ENCODE assay signal across 22 cellular contexts in genomic region chr5:130335116-130335515, GRCh38.
A peak's percentile ranks its signal among the peaks of the same experiment; 100 is the strongest.
DNase-seq lines count a peak whose midpoint lies in the region; ATAC-seq and TF ChIP-seq lines count a peak whose summit lies in the region.
"Had no signal": no experiment of that assay in that cellular context is flagged by ENCODE, and none has a peak within 500 bp of the region (broad histone marks: within the 10 kb centered on the region; RNA-seq: fewer than 3 reads in every experiment).

No MANE protein-coding gene starts in this region.

- no peak overlapping the region for H3K9ac ChIP-seq in PC-3 (ENCODE audit: low read length)

- TF ChIP-seq CTCF in PC-3 (conservative IDR thresholded peaks at IDR 0.05; ENCODE audit: low read depth, low read length): no peak
- no peak for TF ChIP-seq CTCF in brain microvascular endothelial cell (IDR thresholded peaks at IDR 0.05; ENCODE audit: low read depth, low read length, missing control alignments)
- TF ChIP-seq CTCF in foreskin keratinocyte (conservative IDR thresholded peaks at IDR 0.05): no peak

- H3F3A ChIP-seq in PC-3 (ENCODE audit: low read length, unreplicated experiment): no peaks in the 10 kb centered on the region

- H3K36me3 ChIP-seq in PC-3 (ENCODE audit: low read depth, low read length): no peaks in the 10 kb centered on the region
- no peaks in the 10 kb centered on the region for H3K36me3 ChIP-seq in brain microvascular endothelial cell (replicated peaks)
- H3K36me3 ChIP-seq: esophagus squamous epithelium, HAP-1, neutrophil, spleen, stomach had no signal

- POLR2A ChIA-PET in PC-3 (lab: Charles Lee; ENCODE audit: unreplicated experiment): no interaction called here

- DNase-seq in PC-3: peak; percentile 11
- DNase-seq in brain microvascular endothelial cell: peak; percentile 31
- peak; percentile 10 to 49 for DNase-seq in foreskin keratinocyte
- DNase-seq in NCI-H510A (lab: John Stamatoyannopoulos, UW): no peak
- DNase-seq in HuH-7 (ENCODE audit: low spot score): no peak
- DNase-seq: activated CD4-positive, alpha-beta T cell treated with anti-CD3 and anti-CD28 coated beads, Interleukin-2, amount 10 ng/mL, durations not matched to agents 7 days and 5 days; activated naive CD8-positive, alpha-beta T cell treated with anti-CD3 and anti-CD28 coated beads, Interleukin-2, amount 50 U/mL, for 24 hours; CD8-positive, alpha-beta memory T cell; DMS79; esophagus squamous epithelium; heart right ventricle; NCI-H2107; NCI-H526; spleen; stimulated activated CD4-positive, alpha-beta T cell treated with anti-CD3 and anti-CD28 coated beads, Interleukin-4, amount 100 ng/mL, for 24 hours; stomach had no signal

- H3K9me2 ChIP-seq in PC-3 (replicated peaks; ENCODE audit: low read length): no peaks in the 10 kb centered on the region

- in situ Hi-C loops in brain microvascular endothelial cell (cut with HindIII; ENCODE audit: low pct_ligation_motif_present, low sequenced_read_pairs): no loop called here

- H3K4me1 ChIP-seq in PC-3 (ENCODE audit: insufficient read depth, low read length) (peaks cover 27% of the 10 kb centered on the region), foreskin keratinocyte (peaks cover 11% of the 10 kb centered on the region)
- H3K4me1 ChIP-seq: esophagus squamous epithelium, HAP-1, spleen, stomach had no signal

- H3K4me2 ChIP-seq in PC-3 (ENCODE audit: low read length): no peak overlapping the region

- no peaks in the 10 kb centered on the region for H3K9me3 ChIP-seq in PC-3 (ENCODE audit: low read length)
- H3K9me3 ChIP-seq: esophagus squamous epithelium, HAP-1 had no signal

- no peaks in the 10 kb centered on the region for H3K27me3 ChIP-seq in PC-3 (ENCODE audit: low read length)
- no peaks in the 10 kb centered on the region for H3K27me3 ChIP-seq in brain microvascular endothelial cell (replicated peaks)
- H3K27me3 ChIP-seq in foreskin keratinocyte: no peaks in the 10 kb centered on the region
- H3K27me3 ChIP-seq: esophagus squamous epithelium, heart right ventricle, neutrophil, spleen, stomach had no signal

- no TSS peak for BruUV-seq in PC-3 (replicated peaks; lab: Mats Ljungman, UMichigan)

- H2AFZ ChIP-seq in PC-3 (ENCODE audit: low read length): no peak overlapping the region

- ATAC-seq in PC-3 (no peak), foreskin keratinocyte (peak; percentile 49), GM18517 (IDR thresholded peaks at IDR 0.05; ENCODE audit: unreplicated experiment) (no peak), HG03442 (IDR thresholded peaks at IDR 0.05; ENCODE audit: unreplicated experiment) (no peak)
- ATAC-seq: activated naive CD8-positive, alpha-beta T cell treated with anti-CD3 and anti-CD28 coated beads, Interleukin-2, amount 50 U/mL, for 24 hours; heart right ventricle; Right ventricle myocardium inferior had no signal

- no peaks in the 10 kb centered on the region for H4K20me1 ChIP-seq in PC-3 (ENCODE audit: low read length)

- H3K4me3 ChIP-seq in PC-3 (ENCODE audit: low read length) (no peak overlapping the region), brain microvascular endothelial cell (ENCODE audit: low read depth, low read length) (no peak overlapping the region)
- H3K4me3 ChIP-seq: esophagus squamous epithelium, HAP-1, heart right ventricle, spleen, stomach had no signal

- CTCF ChIA-PET in PC-3 (lab: Charles Lee): no interaction called here

- intact Hi-C loops in PC-3 (cut with micrococcal nuclease): no loop called here

- H3K27ac ChIP-seq in PC-3 (ENCODE audit: low read length) (no peak overlapping the region), brain microvascular endothelial cell (no peak overlapping the region), foreskin keratinocyte (no peak overlapping the region)
- H3K27ac ChIP-seq: esophagus squamous epithelium, heart right ventricle, neutrophil, spleen, stomach, VCaP had no signal

- H3K79me2 ChIP-seq in PC-3 (ENCODE audit: low read length): no peaks in the 10 kb centered on the region

Comparison
In these comparisons a context has a peak if more than half of its experiments do, and no peak if none do; other contexts are left out.
1. DNase-seq: peak in PC-3 (single experiment), brain microvascular endothelial cell (single experiment) and foreskin keratinocyte (2 of 2); none in NCI-H510A (single experiment) and HuH-7 (single experiment).